Comparison of ENCODE assay signal across 7 cellular contexts in the genomic region with DNA sequence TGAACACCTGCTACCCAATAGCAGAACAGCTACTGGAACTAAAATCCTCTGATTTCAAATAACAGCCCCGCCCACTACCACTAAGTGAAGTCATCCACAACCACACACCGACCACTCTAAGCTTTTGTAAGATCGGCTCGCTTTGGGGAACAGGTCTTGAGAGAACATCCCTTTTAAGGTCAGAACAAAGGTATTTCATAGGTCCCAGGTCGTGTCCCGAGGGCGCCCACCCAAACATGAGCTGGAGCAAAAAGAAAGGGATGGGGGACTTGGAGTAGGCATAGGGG. TPM values are rescaled to one million over a fixed set of nuclear protein-coding genes. Genes with fewer than 3 reads are reported as not detected.
DNase-seq lines count a peak whose midpoint lies in the region; ATAC-seq and TF ChIP-seq lines count a peak whose summit lies in the region.

No MANE protein-coding gene starts in this region.

- DNase-seq in NCI-H2227 (lab: John Stamatoyannopoulos, UW; ENCODE audit: unreplicated experiment) (peak; percentile 59), activated T-cell treated with anti-CD3 and anti-CD28 coated beads for 48 hours (ENCODE audit: low read depth) (peak; percentile 29), fibroblast of gingiva (ENCODE audit: low read depth) (peak; percentile 21), neural crest cell (ENCODE audit: low read depth, low spot score) (no peak), tibial nerve (ENCODE audit: low spot score in 2 of 2) (peak in 1 of 2 donors; percentile 60)

- no peak for TF ChIP-seq EP300 in tibial nerve (IDR thresholded peaks at IDR 0.05)

- H3K36me3 Mint-ChIP-seq in neural crest cell (ENCODE audit: low read depth) = peaks cover 5% of the 10 kb centered on the region

- TF ChIP-seq CTCF in neural crest cell (conservative IDR thresholded peaks at IDR 0.05) (no peak), tibial nerve (IDR thresholded peaks at IDR 0.05) (no peak)

- H3K4me1 Mint-ChIP-seq in neural crest cell = peaks cover 22% of the 10 kb centered on the region

- peaks cover 0 to 15% (median 2%) of the 10 kb centered on the region in 4 donors for H3K4me1 ChIP-seq in tibial nerve

- peak overlapping the region; percentile 97 for H3K4me3 Mint-ChIP-seq in neural crest cell

- peak; percentile 24 for ATAC-seq in GM18505 (IDR thresholded peaks at IDR 0.05; ENCODE audit: unreplicated experiment)
- peak; percentile 9 for ATAC-seq in HG02623 (IDR thresholded peaks at IDR 0.05; ENCODE audit: unreplicated experiment)

- H3K4me3 ChIP-seq in tibial nerve = peak overlapping the region; percentile 56 to 75 (median 65)

- H3K27me3 Mint-ChIP-seq in neural crest cell (ENCODE audit: low read depth) = no peaks in the 10 kb centered on the region

- 23 to 28% methylated on average over 7 of the region's 7 CpGs for WGBS in tibial nerve, 2 donors

- peak overlapping the region; percentile 99 for H3K27ac Mint-ChIP-seq in neural crest cell (ENCODE audit: unreplicated experiment)

- H3K27ac ChIP-seq in tibial nerve = peak overlapping the region; percentile 88 to 98 (median 95)

- H3K36me3 ChIP-seq in tibial nerve = no peaks in the 10 kb centered on the region

- H3K9me3 Mint-ChIP-seq in neural crest cell = no peaks in the 10 kb centered on the region

- H3K27me3 ChIP-seq in tibial nerve = no peaks in the 10 kb centered on the region

- H3K9me3 ChIP-seq in tibial nerve = no peaks in the 10 kb centered on the region

- TF ChIP-seq POLR2A in GM18505 (IDR thresholded peaks at IDR 0.05; ENCODE audit: borderline replicate concordance, extremely low read depth, insufficient read depth, insufficient read length) (no peak), tibial nerve (IDR thresholded peaks at IDR 0.05) (no peak)

RNA-seq across cellular contexts. Expression of a gene that starts 0.3 kb away (rescaled TPM):
- total RNA-seq in neural crest cell (0.26 TPM in 1 of 2 replicates, not detected in the other), tibial nerve (under 1 TPM in 1 of 4 donors, not detected in 3; 0.42 TPM)

RNA-seq across cellular contexts. Expression of a gene that starts 0.4 kb away (rescaled TPM):
- total RNA-seq in neural crest cell (26.4 and 28.5 TPM in 2 replicates), tibial nerve (1 to 10 TPM in 2 of 4 donors, under 1 TPM in 2; 0.39 to 5.4 (median 2.1) TPM)
